Comparison of ENCODE assay signal across 8 cellular contexts in genomic region chr3:120908030-120908802, GRCh38. TPM values are rescaled to one million over a fixed set of nuclear protein-coding genes. Genes with fewer than 3 reads are reported as not detected.
DNase-seq lines count a peak whose midpoint lies in the region; ATAC-seq, FAIRE-seq and TF ChIP-seq lines count a peak whose summit lies in the region.

STXBP5L (plus strand) TSS chr3:120908205; CDS start chr3:120909579, 1,374 bp downstream.

- H3K4me3 ChIP-seq in epithelial cell of esophagus (ENCODE audit: low read length) (peak within 1 kb of the TSS; percentile 24), mucosa of descending colon (no peak within 1 kb of the TSS)

- ATAC-seq in HG02763 (IDR thresholded peaks at IDR 0.05; ENCODE audit: unreplicated experiment): peak; percentile 95
- ATAC-seq in mucosa of descending colon: peak; percentile 100

- DNase-seq in 8988T (peak; percentile 46), GM12892 (ENCODE audit: insufficient read length) (peak; percentile 37), NCI-H128 (lab: John Stamatoyannopoulos, UW; ENCODE audit: unreplicated experiment) (peak; percentile 96), epithelial cell of esophagus (ENCODE audit: low read depth) (peak; percentile 81), mucosa of descending colon (peak; percentile 86 to 94 (median 94))
- DNase-seq in activated CD4-positive, alpha-beta T cell treated with anti-CD3 and anti-CD28 coated beads, Interleukin-2, amount 50 U/mL, for 48 hours: peak; percentile 64 to 71
- DNase-seq in stimulated activated CD8-positive, alpha-beta memory T cell treated with anti-CD3 and anti-CD28 coated beads, Interleukin-7, amount 100 ng/mL, for 48 hours (ENCODE audit: extremely low read depth in 1 of 2, low read depth in 1 of 2): peak; percentile 30 to 47

- intact Hi-C loops in mucosa of descending colon (cut with DNase I, micrococcal nuclease): no loop called here

- no peak for TF ChIP-seq POLR2A in GM12892 (IDR thresholded peaks at IDR 0.05; ENCODE audit: low read depth, low read length)

- no peak for FAIRE-seq in GM12892 (lab: Jason Lieb, UNC)

- TF ChIP-seq CTCF in epithelial cell of esophagus (IDR thresholded peaks at IDR 0.05; ENCODE audit: insufficient read depth, low read depth, low read length, missing control alignments): no peak
- TF ChIP-seq CTCF in mucosa of descending colon (IDR thresholded peaks at IDR 0.05): no peak

- peaks cover 10% of the 10 kb centered on the region for H3K4me1 ChIP-seq in mucosa of descending colon (ENCODE audit: low read depth)

- no peaks in the 10 kb centered on the region for H3K9me3 ChIP-seq in mucosa of descending colon

- H3K36me3 ChIP-seq in mucosa of descending colon (ENCODE audit: low read depth): no peaks in the 10 kb centered on the region

RNA-seq across cellular contexts. Expression of gene STXBP5L, which starts in this region (rescaled TPM):
- polyA plus RNA-seq in GM12892 (2012; ENCODE audit: missing spikeins): 0.04 TPM
- total RNA-seq in mucosa of descending colon: 1 to 10 TPM in 1 of 3 donors, under 1 TPM in 2; 0.34 to 7.3 (median 0.61) TPM

Comparison
In these comparisons a context has a peak if more than half of its experiments do, and no peak if none do; other contexts are left out.
1. DNase-seq: peak in every context shown above with its lines; median percentile 96 in NCI-H128; 94 in mucosa of descending colon; 81 in epithelial cell of esophagus; 68 in activated CD4-positive, alpha-beta T cell treated with anti-CD3 and anti-CD28 coated beads, Interleukin-2, amount 50 U/mL, for 48 hours; 46 in 8988T; 38 in stimulated activated CD8-positive, alpha-beta memory T cell treated with anti-CD3 and anti-CD28 coated beads, Interleukin-7, amount 100 ng/mL, for 48 hours; 37 in GM12892.